ENCODE assay signal across 18 cellular contexts in the genomic region with DNA sequence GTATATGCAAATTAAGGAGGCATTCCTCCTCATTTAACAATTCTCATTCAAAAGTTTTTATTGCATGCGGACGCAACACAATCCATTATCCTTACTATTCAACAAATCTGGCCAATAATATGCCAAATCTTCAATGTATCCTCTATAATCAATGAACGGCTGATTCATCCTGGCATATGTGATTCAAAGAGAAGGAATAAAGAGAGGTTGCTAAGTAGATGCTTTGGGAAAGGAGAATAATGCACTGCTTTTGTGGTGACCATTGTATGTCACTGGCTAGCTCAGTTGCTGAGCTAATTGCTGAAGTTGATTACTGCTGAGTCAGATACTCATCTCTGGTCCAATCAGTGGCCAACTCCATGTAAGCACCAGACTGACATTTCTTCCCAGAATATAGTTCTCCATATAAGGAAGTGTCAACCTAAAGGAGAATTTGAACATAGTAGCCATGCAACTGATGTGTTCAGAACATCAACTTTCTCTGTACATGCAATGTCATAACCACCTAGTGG.
"Had no signal": no experiment of that assay in that cellular context is flagged by ENCODE, and none has a peak within 500 bp of the region (broad histone marks: within the 10 kb centered on the region; RNA-seq: fewer than 3 reads in every experiment).

No MANE protein-coding gene starts in this region.

- H3K4me3 ChIP-seq: dorsolateral prefrontal cortex, heart left ventricle, mucosa of descending colon, pancreas, smooth muscle cell had no signal

- DNase-seq: cortex of kidney; dorsolateral prefrontal cortex; effector CD8-positive, alpha-beta T cell; heart left ventricle; hippocampal formation; kidney glomerular epithelial cell; mammary epithelial cell; mucosa of descending colon; naive thymus-derived CD8-positive, alpha-beta T cell; nucleus accumbens; pancreas; right cardiac atrium; stimulated activated CD4-positive, alpha-beta T cell treated with anti-CD3 and anti-CD28 coated beads, Interleukin-2, amount 100 ng/mL, for 48 hours; stimulated activated naive CD4-positive, alpha-beta T cell treated with Interleukin-2 at 50 U/mL for 16 hours had no signal

- H3K27ac ChIP-seq: dorsolateral prefrontal cortex, heart left ventricle, pancreas had no signal

- H3K27ac Mint-ChIP-seq: naive thymus-derived CD8-positive, alpha-beta T cell; progenitor cell of endocrine pancreas; type B pancreatic cell had no signal

- H3K27me3 Mint-ChIP-seq: progenitor cell of endocrine pancreas had no signal

- H3K9me3 ChIP-seq: mucosa of descending colon, pancreas had no signal

- H3K36me3 Mint-ChIP-seq: naive thymus-derived CD8-positive, alpha-beta T cell; type B pancreatic cell had no signal

- H3K27me3 ChIP-seq: dorsolateral prefrontal cortex, heart left ventricle, pancreas had no signal

- H3K36me3 ChIP-seq: heart left ventricle, pancreas had no signal

- H3K4me1 Mint-ChIP-seq: naive thymus-derived CD8-positive, alpha-beta T cell had no signal

- ATAC-seq: esophagus mucosa; heart left ventricle; mucosa of descending colon; naive thymus-derived CD8-positive, alpha-beta T cell; pancreas; right cardiac atrium had no signal

- H3K4me1 ChIP-seq: pancreas had no signal

- H3K4me3 Mint-ChIP-seq: naive thymus-derived CD8-positive, alpha-beta T cell; type B pancreatic cell had no signal
